Comparison of ENCODE assay signal across 8 cellular contexts in the genomic region with DNA sequence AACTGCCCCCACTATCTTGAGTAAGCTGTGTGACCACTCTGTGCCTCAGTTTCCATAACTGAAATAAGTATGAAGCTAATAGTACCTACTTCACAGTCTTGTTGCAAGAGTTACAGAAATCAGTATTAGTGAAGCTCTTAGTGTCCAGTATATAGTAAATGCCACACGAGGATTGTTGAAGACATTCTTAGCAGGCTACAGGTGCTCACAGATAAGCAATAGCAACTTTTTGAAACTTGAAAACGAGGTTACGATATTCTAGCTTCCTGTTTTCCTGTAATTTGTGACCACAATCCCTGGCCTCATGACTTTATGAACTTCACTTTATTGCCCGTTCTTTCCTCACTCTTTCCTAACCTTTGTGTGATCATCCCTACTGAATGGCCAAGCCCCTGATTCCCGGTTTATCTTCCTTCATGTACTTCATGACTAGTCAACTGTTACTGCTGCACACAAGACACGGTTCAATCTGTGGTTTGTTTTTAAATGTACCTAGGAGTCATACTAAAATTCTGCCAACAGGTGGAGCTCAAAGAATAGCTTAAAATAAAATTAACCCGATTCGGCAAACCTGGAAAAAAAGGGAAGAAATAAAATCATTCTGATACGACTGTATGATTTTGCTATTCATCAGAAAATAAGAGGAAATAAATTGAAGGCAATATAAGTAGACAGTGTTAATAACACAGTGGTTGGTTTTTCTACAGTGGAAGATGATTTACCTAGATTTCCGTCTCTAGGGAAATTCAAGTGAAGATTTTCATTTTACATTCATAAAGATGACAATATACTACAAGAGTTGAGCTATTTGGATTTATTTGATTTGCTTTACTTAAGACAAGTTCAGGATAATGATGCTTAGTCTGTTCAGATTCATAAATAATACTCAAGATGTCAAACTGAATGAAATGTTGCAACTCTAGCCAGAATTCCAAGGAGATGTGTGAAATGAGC. TPM values are rescaled to one million over a fixed set of nuclear protein-coding genes. Genes with fewer than 3 reads are reported as not detected.
DNase-seq lines count a peak whose midpoint lies in the region; ATAC-seq and TF ChIP-seq lines count a peak whose summit lies in the region.

No MANE protein-coding gene starts in this region.

- no peaks in the 10 kb centered on the region for H3K27me3 ChIP-seq in CD4-positive, CD25-positive, alpha-beta regulatory T cell (ENCODE audit: control insufficient read depth, insufficient read depth, low read length)

- H3K36me3 Mint-ChIP-seq in CD4-positive, CD25-positive, alpha-beta regulatory T cell, result peaks cover 3% of the 10 kb centered on the region
- H3K36me3 Mint-ChIP-seq in neural crest cell (ENCODE audit: low read depth), result no peaks in the 10 kb centered on the region

- no peaks in the 10 kb centered on the region for H3K9me3 ChIP-seq in CD4-positive, CD25-positive, alpha-beta regulatory T cell (ENCODE audit: control insufficient read depth in 2 of 2, low read length in 2 of 2)

- no peaks in the 10 kb centered on the region for H3K36me3 ChIP-seq in CD4-positive, CD25-positive, alpha-beta regulatory T cell (ENCODE audit: control insufficient read depth, insufficient read depth, low read length)

- peak in 2 of 3 donors; percentile 65 to 79 for DNase-seq in CD4-positive, CD25-positive, alpha-beta regulatory T cell
- DNase-seq in LoVo (ENCODE audit: low spot score) (peak; percentile 60), SIG-M5 treated with dmso at 0.1 percent for 504 hours (lab: John Stamatoyannopoulos, UW; ENCODE audit: unreplicated experiment) (peak; percentile 62), epithelial cell of proximal tubule (ENCODE audit: low read depth) (peak; percentile 63), neural crest cell (ENCODE audit: low read depth, low spot score) (peak; percentile 7)

- no peak overlapping the region for H3K4me3 Mint-ChIP-seq in CD4-positive, CD25-positive, alpha-beta regulatory T cell
- no peak overlapping the region for H3K4me3 Mint-ChIP-seq in neural crest cell

- H3K4me1 ChIP-seq in CD4-positive, CD25-positive, alpha-beta regulatory T cell (ENCODE audit: control insufficient read depth, insufficient read depth, low read length, poor library complexity, severe bottlenecking), result peaks cover 22% of the 10 kb centered on the region

- H3K4me1 Mint-ChIP-seq in CD4-positive, CD25-positive, alpha-beta regulatory T cell, result peaks cover 9 to 18% (median 14%) of the 10 kb centered on the region in 4 donors
- H3K4me1 Mint-ChIP-seq in neural crest cell, result peaks cover 5% of the 10 kb centered on the region

- H3K9me3 Mint-ChIP-seq in CD4-positive, CD25-positive, alpha-beta regulatory T cell, result no peaks in the 10 kb centered on the region
- H3K9me3 Mint-ChIP-seq in neural crest cell, result no peaks in the 10 kb centered on the region

- TF ChIP-seq CTCF in epithelial cell of proximal tubule (conservative IDR thresholded peaks at IDR 0.05; ENCODE audit: low read depth, low read length), result peak; percentile 67
- TF ChIP-seq CTCF in neural crest cell (conservative IDR thresholded peaks at IDR 0.05), result peak; percentile 77

- no peaks in the 10 kb centered on the region for H3K27me3 Mint-ChIP-seq in CD4-positive, CD25-positive, alpha-beta regulatory T cell
- peaks cover 12% of the 10 kb centered on the region for H3K27me3 Mint-ChIP-seq in neural crest cell (ENCODE audit: low read depth)

- peak overlapping the region; percentile 38 for H3K27ac ChIP-seq in CD4-positive, CD25-positive, alpha-beta regulatory T cell (ENCODE audit: insufficient read depth, low read length, poor library complexity, severe bottlenecking)

- peak overlapping the region; percentile 73 for H3K4me3 ChIP-seq in CD4-positive, CD25-positive, alpha-beta regulatory T cell (ENCODE audit: low read depth, low read length)
- no peak overlapping the region for H3K4me3 ChIP-seq in epithelial cell of proximal tubule (ENCODE audit: low read depth, low read length)

- no peak overlapping the region for H3K27ac Mint-ChIP-seq in CD4-positive, CD25-positive, alpha-beta regulatory T cell
- H3K27ac Mint-ChIP-seq in neural crest cell (ENCODE audit: unreplicated experiment), result no peak overlapping the region

- peak; percentile 66 to 68 for ATAC-seq in CD4-positive, CD25-positive, alpha-beta regulatory T cell (ENCODE audit: low read depth in 2 of 2)
- ATAC-seq in GM18867 (IDR thresholded peaks at IDR 0.05; ENCODE audit: unreplicated experiment) (peak; percentile 41), GM18873 (IDR thresholded peaks at IDR 0.05; ENCODE audit: low FRiP score, unreplicated experiment) (no peak), GM21723 (IDR thresholded peaks at IDR 0.05; ENCODE audit: unreplicated experiment) (no peak)

RNA-seq across cellular contexts. Expression of gene STAT1, which starts 38.1 kb away (rescaled TPM):
- total RNA-seq in CD4-positive, CD25-positive, alpha-beta regulatory T cell, result 262 TPM
- polyA plus RNA-seq in CD4-positive, CD25-positive, alpha-beta regulatory T cell, result 100 to 1,000 TPM; 198 to 331 (median 274) TPM
- total RNA-seq in epithelial cell of proximal tubule (50.5 and 86.9 TPM in 2 replicates), neural crest cell (39.9 and 41.3 TPM in 2 replicates)

Comparison
In these comparisons a context has a peak if more than half of its experiments do, and no peak if none do; other contexts are left out.
1. ATAC-seq: peak in CD4-positive, CD25-positive, alpha-beta regulatory T cell (2 of 2) and GM18867 (single experiment); none in GM18873 (single experiment) and GM21723 (single experiment).
2. DNase-seq: peak in every context shown above with its lines; median percentile 72 in CD4-positive, CD25-positive, alpha-beta regulatory T cell; 63 in epithelial cell of proximal tubule; 62 in SIG-M5 treated with dmso at 0.1 percent for 504 hours; 60 in LoVo; 7 in neural crest cell.